ENCODE assay signal across 10 cellular contexts in the genomic region with DNA sequence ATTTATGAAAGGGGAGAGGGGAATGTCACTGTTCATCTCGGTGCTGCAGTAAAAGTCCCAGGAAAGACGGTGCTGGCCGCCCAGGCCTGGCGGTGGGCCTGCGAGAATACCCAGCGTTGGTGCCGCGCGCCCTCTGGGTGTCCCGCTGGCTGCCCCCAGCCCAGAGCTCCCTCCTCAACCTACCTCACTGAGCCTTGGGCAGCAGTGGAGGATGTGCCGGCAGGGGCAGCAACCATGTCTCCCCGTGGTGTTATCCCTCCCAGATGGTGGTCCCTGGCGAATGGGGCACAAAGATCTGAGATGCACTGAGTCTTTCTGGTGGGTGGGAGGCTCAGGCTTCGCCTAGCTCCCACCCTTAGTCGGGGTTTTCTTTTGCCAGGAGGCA. TPM values are rescaled to one million over a fixed set of nuclear protein-coding genes. Genes with fewer than 3 reads are reported as not detected.
DNase-seq lines count a peak whose midpoint lies in the region; TF ChIP-seq lines count a peak whose summit lies in the region.
"Had no signal": no experiment of that assay in that cellular context is flagged by ENCODE, and none has a peak within 500 bp of the region (broad histone marks: within the 10 kb centered on the region; RNA-seq: fewer than 3 reads in every experiment).

No MANE protein-coding gene starts in this region.

- no peak overlapping the region for H4K8ac ChIP-seq in H9 (replicated peaks; ENCODE audit: insufficient read length, low read depth, low read length)

- peaks cover 99% of the 10 kb centered on the region for H3K27me3 Mint-ChIP-seq in H9 (ENCODE audit: low read depth)
- H3K27me3 Mint-ChIP-seq in nephron progenitor cell (ENCODE audit: low read depth, poor library complexity), result peaks cover 100% of the 10 kb centered on the region

- no peaks in the 10 kb centered on the region for H3K23me2 ChIP-seq in H9 (ENCODE audit: insufficient read length, low read depth, low read length, poor library complexity, severe bottlenecking)

- H2BK15ac ChIP-seq in H9 (ENCODE audit: low read depth, low read length), result no peak overlapping the region

- H3K9ac ChIP-seq in H9 (ENCODE audit: extremely low read depth, insufficient read length, low read length), result no peak overlapping the region

- H3K4me1 Mint-ChIP-seq in H9, result peaks cover 12 to 23% of the 10 kb centered on the region in 2 experiments
- peaks cover 25% of the 10 kb centered on the region for H3K4me1 Mint-ChIP-seq in nephron progenitor cell

- H3T11ph ChIP-seq in H9 (ENCODE audit: low read length), result no peak overlapping the region

- no peak overlapping the region for H3K4ac ChIP-seq in H9 (ENCODE audit: low read depth, low read length)

- no peak overlapping the region for H2AFZ ChIP-seq in H9 (ENCODE audit: low read length)

- H3K14ac ChIP-seq in H9 (ENCODE audit: insufficient read depth, low read length), result no peak overlapping the region

- no peaks in the 10 kb centered on the region for H3K79me2 ChIP-seq in H9 (ENCODE audit: insufficient read depth, low read length)

- no peaks in the 10 kb centered on the region for H4K20me1 ChIP-seq in H9 (ENCODE audit: control insufficient read depth, insufficient read depth, insufficient read length)

- no peaks in the 10 kb centered on the region for H3K4me1 ChIP-seq in H9 (ENCODE audit: insufficient read depth, low read length)

- no CpG with 5 or more reads among the region's 15 CpGs for WGBS in H9 (ENCODE audit: extremely low coverage, insufficient read length, low lambda C conversion rate)

- H3K4me3 Mint-ChIP-seq in H9 (peak overlapping the region in 1 of 2 experiments; percentile 85; a peak in 2 of 5 replicates), nephron progenitor cell (peak overlapping the region; percentile 38)

- no peak overlapping the region for H2BK120ac ChIP-seq in H9 (ENCODE audit: low read depth, low read length, poor library complexity, severe bottlenecking)

- no peak overlapping the region for H2BK5ac ChIP-seq in H9 (ENCODE audit: insufficient read length, low read length)

- H2BK20ac ChIP-seq in H9 (ENCODE audit: low read depth, low read length, poor library complexity, severe bottlenecking), result no peak overlapping the region

- H3K27ac Mint-ChIP-seq in H9, result no peak overlapping the region
- no peak overlapping the region for H3K27ac Mint-ChIP-seq in nephron progenitor cell
- H3K27ac Mint-ChIP-seq: nephron had no signal

- no peak overlapping the region for H3K56ac ChIP-seq in H9 (ENCODE audit: insufficient read length, low read depth, low read length)

- H3K18ac ChIP-seq in H9 (ENCODE audit: insufficient read length, low read depth, low read length), result no peak overlapping the region

- H4K91ac ChIP-seq in H9 (ENCODE audit: insufficient read length, low read depth, low read length), result no peak overlapping the region

- no peak for DNase-seq in AG10803 (ENCODE audit: low read depth)
- peak; percentile 31 for DNase-seq in H9
- no peak for DNase-seq in dorsolateral prefrontal cortex
- DNase-seq in nephron progenitor cell, result no peak
- no peak for DNase-seq in AG08395 (ENCODE audit: low spot score)
- no peak for DNase-seq in NCI-H510A (lab: John Stamatoyannopoulos, UW)
- no peak for DNase-seq in NCI-H69 (lab: John Stamatoyannopoulos, UW)
- DNase-seq in GOT3 (lab: John Stamatoyannopoulos, UW), result no peak
- DNase-seq: amniotic stem cell had no signal

- intact Hi-C loops in dorsolateral prefrontal cortex (cut with DNase I), result no loop called here

- H3K79me1 ChIP-seq in H9 (ENCODE audit: insufficient read depth, low read depth, low read length, poor library complexity, severe bottlenecking), result no peaks in the 10 kb centered on the region

- H3K9me3 ChIP-seq in H9 (ENCODE audit: control insufficient read depth, low read depth, low read length), result no peaks in the 10 kb centered on the region

- H3K27ac ChIP-seq in H9 (ENCODE audit: insufficient read length, low read depth, low read length) (no peak overlapping the region), dorsolateral prefrontal cortex (no peak overlapping the region)

- no peak overlapping the region for H2BK12ac ChIP-seq in H9 (ENCODE audit: insufficient read length, low read depth, low read length)

- H2AK5ac ChIP-seq in H9 (ENCODE audit: insufficient read length, low read length), result no peak overlapping the region

- no peak overlapping the region for H4K5ac ChIP-seq in H9 (ENCODE audit: insufficient read length, low read depth, low read length)

- H3K9me3 Mint-ChIP-seq in H9 (peaks cover 0 to 5% of the 10 kb centered on the region in 2 experiments; a peak in 2 of 5 replicates), nephron progenitor cell (peaks cover 4% of the 10 kb centered on the region)
- H3K9me3 Mint-ChIP-seq: nephron had no signal

- H3K27me3 ChIP-seq in H9 (ENCODE audit: insufficient read depth, low read length) (peaks cover 82% of the 10 kb centered on the region), dorsolateral prefrontal cortex (peaks cover 10 to 100% (median 87%) of the 10 kb centered on the region in 45 donors)

- H3K4me3 ChIP-seq in AG10803 (ENCODE audit: low read length), result peak overlapping the region; percentile 55; the same call in 1 of the 2 replicates
- H3K4me3 ChIP-seq in dorsolateral prefrontal cortex, result peak overlapping the region in 48 of 59 donors; percentile 11 to 70 (median 49)

- no peak for TF ChIP-seq CTCF in AG10803 (conservative IDR thresholded peaks at IDR 0.05; ENCODE audit: low read length)
- TF ChIP-seq CTCF in H9 (conservative IDR thresholded peaks at IDR 0.05), result no peak
- TF ChIP-seq CTCF in dorsolateral prefrontal cortex (IDR thresholded peaks at IDR 0.05 in 54 of 56, conservative IDR thresholded peaks at IDR 0.05 in 2 of 56; ENCODE audit: low read depth in 1 of 56, partially characterized antibody in 56 of 56), result no peak
- no peak for TF ChIP-seq CTCF in nephron progenitor cell (IDR thresholded peaks at IDR 0.05)

- H3K36me3 Mint-ChIP-seq in H9 (ENCODE audit: insufficient read depth in 1 of 3, low read depth in 3 of 3) (no peaks in the 10 kb centered on the region; a peak in 1 of 7 replicates), nephron progenitor cell (ENCODE audit: low read depth) (no peaks in the 10 kb centered on the region)

- peak overlapping the region; percentile 74 for H3K4me2 ChIP-seq in H9 (ENCODE audit: insufficient read depth, insufficient read length, low read length)

- H3K23ac ChIP-seq in H9 (ENCODE audit: insufficient read length, low read depth, low read length), result no peak overlapping the region

RNA-seq across cellular contexts. Expression of a gene that starts 9.4 kb away (rescaled TPM):
- total RNA-seq in H9 (2021) (not detected in 2 replicates), dorsolateral prefrontal cortex (not detected)

RNA-seq across cellular contexts. Expression of a gene that starts 59.9 kb away (rescaled TPM):
- total RNA-seq in H9 (2021), result 2.9 and 3.6 TPM in 2 replicates
- total RNA-seq in dorsolateral prefrontal cortex, result 1 to 10 TPM in 105 of 120 experiments, under 1 TPM in 15; 0.37 to 6.3 (median 1.9) TPM
